In the genomic region with DNA sequence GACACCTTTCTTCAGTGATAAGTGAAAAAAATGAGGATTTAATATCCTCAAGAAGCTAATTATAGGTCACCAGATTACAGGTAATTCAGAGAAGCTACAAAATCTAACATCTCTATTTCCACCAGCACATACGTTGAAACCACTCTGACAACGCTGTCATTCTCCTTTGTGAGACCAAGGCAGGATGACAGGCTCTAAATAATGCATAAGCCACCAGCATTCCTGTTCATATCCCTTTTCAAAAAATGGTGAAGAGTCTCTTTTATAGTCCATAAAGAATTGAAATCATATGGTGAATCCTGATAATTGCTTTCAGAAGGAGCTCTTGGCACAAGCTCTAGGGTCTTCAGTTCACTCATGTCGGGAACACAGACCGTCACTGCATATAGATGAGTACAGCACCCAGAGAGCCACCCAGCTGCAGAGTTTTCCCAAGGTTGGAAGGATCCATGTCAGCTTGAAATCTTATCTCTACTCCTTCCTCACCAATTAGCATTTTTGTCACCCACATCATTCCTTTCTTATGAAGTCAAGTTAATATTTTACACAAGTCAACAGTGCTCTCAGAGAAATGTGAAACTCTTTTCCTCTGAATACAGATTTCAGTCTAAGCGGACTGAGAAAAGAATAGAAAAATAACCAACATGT, we compare ENCODE assay signal across 16 cellular contexts.
DNase-seq lines count a peak whose midpoint lies in the region; ATAC-seq and TF ChIP-seq lines count a peak whose summit lies in the region.
"Had no signal": no experiment of that assay in that cellular context is flagged by ENCODE, and none has a peak within 500 bp of the region (broad histone marks: within the 10 kb centered on the region; RNA-seq: fewer than 3 reads in every experiment).

No MANE protein-coding gene starts in this region.

- H3K9ac ChIP-seq in skeletal muscle satellite cell (ENCODE audit: low read depth, low read length): no peak overlapping the region

- peaks cover 4% of the 10 kb centered on the region for H3K4me1 ChIP-seq in skeletal muscle satellite cell (ENCODE audit: control insufficient read depth, insufficient read depth, low read length)
- H3K4me1 ChIP-seq: pancreas had no signal

- ATAC-seq in HG02759 (IDR thresholded peaks at IDR 0.05; ENCODE audit: unreplicated experiment) (no peak), esophagus mucosa (no peak)
- ATAC-seq: PC-3 had no signal

- TF ChIP-seq CTCF in HFF-Myc (IDR thresholded peaks at IDR 0.05; ENCODE audit: low read depth, low read length, missing control alignments) (no peak), cardiac fibroblast (IDR thresholded peaks at IDR 0.05; ENCODE audit: low read depth, low read length) (no peak)

- no peak overlapping the region for H3K4me3 ChIP-seq in HFF-Myc (replicated peaks; ENCODE audit: low read depth, low read length)
- H3K4me3 ChIP-seq in cardiac fibroblast (replicated peaks in 1 of 2; ENCODE audit: low read depth in 2 of 2, low read length in 2 of 2): no peak overlapping the region
- H3K4me3 ChIP-seq in skeletal muscle satellite cell (ENCODE audit: low read length): no peak overlapping the region
- H3K4me3 ChIP-seq: pancreas had no signal

- H3K27me3 ChIP-seq in skeletal muscle satellite cell (ENCODE audit: control insufficient read depth, insufficient read depth, low read length): no peaks in the 10 kb centered on the region
- H3K27me3 ChIP-seq: pancreas had no signal

- peak overlapping the region; percentile 22 for H3K4me2 ChIP-seq in skeletal muscle satellite cell (ENCODE audit: low read length)

- H3K36me3 ChIP-seq in skeletal muscle satellite cell (ENCODE audit: insufficient read depth, low read length): no peaks in the 10 kb centered on the region
- H3K36me3 ChIP-seq: pancreas had no signal

- DNase-seq in HFF-Myc (ENCODE audit: extremely low read depth, low read depth) (peak; percentile 9), cardiac fibroblast (ENCODE audit: low read depth in 2 of 2) (peak; percentile 3 to 27), left kidney (ENCODE audit: low read depth, low spot score) (peak; percentile 21), anterior cingulate cortex (lab: John Stamatoyannopoulos, UW) (no peak), NCI-H82 treated with DMSO at 0.1 percent for 48 hours (lab: John Stamatoyannopoulos, UW; ENCODE audit: unreplicated experiment) (no peak)
- DNase-seq: activated CD4-positive, alpha-beta memory T cell treated with anti-CD3 and anti-CD28 coated beads, Interleukin-2, amount 10 ng/mL, durations not matched to agents 7 days and 5 days; CD4-positive, alpha-beta memory T cell; KBM-7; NCI-H1436; NCI-H524; pancreas; PC-3; stimulated activated CD4-positive, alpha-beta T cell treated with anti-CD3 and anti-CD28 coated beads, Interleukin-12 subunit alpha, Interleukin-12 subunit beta, amount 100 ng/mL, for 4 hours had no signal

- no peaks in the 10 kb centered on the region for H3K9me3 ChIP-seq in skeletal muscle satellite cell (replicated peaks; ENCODE audit: low read length)
- H3K9me3 ChIP-seq: pancreas had no signal

Comparison
In these comparisons a context has a peak if more than half of its experiments do, and no peak if none do; other contexts are left out.
1. DNase-seq: peak in HFF-Myc (single experiment), cardiac fibroblast (2 of 2) and left kidney (single experiment); none in anterior cingulate cortex (0 of 58) and NCI-H82 treated with DMSO at 0.1 percent for 48 hours (single experiment).